In the genomic region with DNA sequence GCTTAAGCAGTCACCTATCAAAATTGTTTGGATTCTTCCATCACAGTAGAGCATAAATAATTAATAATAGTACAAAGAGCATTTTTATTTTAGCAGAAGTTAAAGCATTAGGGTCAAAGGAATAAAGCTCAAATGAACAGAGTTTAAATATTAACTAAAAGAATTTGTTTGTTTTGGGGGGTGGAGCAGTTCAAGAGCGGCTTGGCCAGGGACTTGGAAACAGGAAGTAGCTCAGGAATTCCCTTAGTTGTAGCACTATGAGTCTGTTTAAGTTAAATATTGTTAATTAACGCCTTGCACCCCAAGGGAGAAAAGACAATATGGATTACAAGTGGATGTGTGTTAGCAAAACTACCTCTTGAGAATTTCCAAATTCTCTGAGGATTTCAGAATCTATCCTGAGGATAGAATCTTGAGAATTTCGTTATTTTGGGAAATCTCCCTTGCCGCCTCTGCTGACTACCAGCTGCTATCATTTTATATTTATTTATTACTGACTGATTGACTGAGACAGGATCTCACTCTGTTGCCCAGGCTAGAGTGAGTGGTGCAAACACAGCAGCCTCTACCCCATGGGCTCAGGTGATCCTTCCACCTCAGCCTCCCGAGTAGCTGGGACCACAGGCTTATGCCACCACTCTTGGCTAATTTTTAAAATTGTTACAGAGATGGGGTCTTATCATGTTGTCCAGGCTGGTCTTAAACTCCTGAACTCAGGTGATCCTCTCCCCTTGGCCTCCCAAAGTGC, we compare ENCODE assay signal across 17 cellular contexts.
DNase-seq lines count a peak whose midpoint lies in the region; ATAC-seq and FAIRE-seq lines count a peak whose summit lies in the region.
"Had no signal": no experiment of that assay in that cellular context is flagged by ENCODE, and none has a peak within 500 bp of the region (broad histone marks: within the 10 kb centered on the region; RNA-seq: fewer than 3 reads in every experiment).

No MANE protein-coding gene starts in this region.

- peaks cover 39 to 47% (median 40%) of the 10 kb centered on the region in 3 donors for H3K4me1 Mint-ChIP-seq in IgD-negative memory B cell

- no peaks in the 10 kb centered on the region for H3K9me3 Mint-ChIP-seq in IgD-negative memory B cell
- H3K9me3 Mint-ChIP-seq: effector memory CD8-positive, alpha-beta T cell had no signal

- no peaks in the 10 kb centered on the region for H3K36me3 Mint-ChIP-seq in IgD-negative memory B cell

- peak overlapping the region in 2 of 3 donors; percentile 91 to 97 for H3K27ac Mint-ChIP-seq in IgD-negative memory B cell
- H3K27ac Mint-ChIP-seq: effector memory CD8-positive, alpha-beta T cell had no signal

- ATAC-seq in HG03175 (IDR thresholded peaks at IDR 0.05; ENCODE audit: unreplicated experiment) (no peak), GM18520 (IDR thresholded peaks at IDR 0.05; ENCODE audit: unreplicated experiment) (no peak)
- ATAC-seq: effector memory CD8-positive, alpha-beta T cell had no signal

- DNase-seq in CD1c-positive myeloid dendritic cell (ENCODE audit: extremely low spot score): peak; percentile 46
- DNase-seq in mucosa of gallbladder (ENCODE audit: low spot score): peak; percentile 30
- DNase-seq in H4 (ENCODE audit: low spot score): no peak
- DNase-seq in NCI-H2081 (lab: John Stamatoyannopoulos, UW): no peak
- DNase-seq: anterior cingulate cortex; effector memory CD8-positive, alpha-beta T cell; GM23248; mammary epithelial cell; NCI-H146; NCI-H69; SHP77 treated with DMSO at 0.1 percent for 48 hours had no signal

- peak; percentile 83 for FAIRE-seq in endometrium (lab: Jason Lieb, UNC)
- FAIRE-seq: G401.6, HTR-8/SVneo had no signal

- H3K27me3 Mint-ChIP-seq in IgD-negative memory B cell: no peaks in the 10 kb centered on the region
- H3K27me3 Mint-ChIP-seq: effector memory CD8-positive, alpha-beta T cell had no signal

- peak overlapping the region in 1 of 4 donors; percentile 63 for H3K4me3 Mint-ChIP-seq in IgD-negative memory B cell

Comparison
In these comparisons a context has a peak if more than half of its experiments do, and no peak if none do; other contexts are left out.
1. DNase-seq: peak in CD1c-positive myeloid dendritic cell (single experiment) and mucosa of gallbladder (single experiment); none in H4 (single experiment) and NCI-H2081 (0 of 2).